15 cellular contexts compared by ENCODE assay signal in genomic region chr10:81068446-81068845, GRCh38.
"Had no signal": no experiment of that assay in that cellular context is flagged by ENCODE, and none has a peak within 500 bp of the region (broad histone marks: within the 10 kb centered on the region; RNA-seq: fewer than 3 reads in every experiment).

No MANE protein-coding gene starts in this region.

- H3K27me3 Mint-ChIP-seq: type B pancreatic cell had no signal

- H3K9me3 Mint-ChIP-seq: type B pancreatic cell had no signal

- H3K9ac ChIP-seq: parathyroid adenoma had no signal

- H3K36me3 ChIP-seq: gastrocnemius medialis, heart right ventricle, sigmoid colon, suprapubic skin, thyroid gland had no signal

- H3K4me1 Mint-ChIP-seq: natural killer cell had no signal

- H2AFZ ChIP-seq: parathyroid adenoma had no signal

- H3K27ac ChIP-seq: gastrocnemius medialis, heart right ventricle, parathyroid adenoma, psoas muscle, sigmoid colon, skin epidermis, suprapubic skin, thyroid gland had no signal

- H3K9me3 ChIP-seq: gastrocnemius medialis, heart right ventricle, psoas muscle, sigmoid colon, suprapubic skin, thyroid gland had no signal

- H3K79me2 ChIP-seq: parathyroid adenoma had no signal

- H3K36me3 Mint-ChIP-seq: natural killer cell, type B pancreatic cell had no signal

- H3K27me3 ChIP-seq: gastrocnemius medialis, heart right ventricle, sigmoid colon, suprapubic skin, thyroid gland had no signal

- H3K4me3 ChIP-seq: gastrocnemius medialis, heart right ventricle, psoas muscle, sigmoid colon, skin epidermis, suprapubic skin, thyroid gland had no signal

- H3K4me3 Mint-ChIP-seq: natural killer cell, type B pancreatic cell had no signal

- DNase-seq: cortex of kidney; effector memory CD4-positive, alpha-beta T cell; gastrocnemius medialis; heart right ventricle; islet precursor cell; natural killer cell; psoas muscle; sigmoid colon; stimulated activated CD4-positive, alpha-beta T cell treated with anti-CD3 and anti-CD28 coated beads, Interleukin-2, amount 100 ng/mL, for 24 hours; stimulated activated naive CD4-positive, alpha-beta T cell treated with Interleukin-2 at 50 U/mL for 16 hours; thyroid gland had no signal

- H3K27ac Mint-ChIP-seq: natural killer cell, type B pancreatic cell had no signal

- H3K4me1 ChIP-seq: gastrocnemius medialis, heart right ventricle, parathyroid adenoma, psoas muscle, sigmoid colon, suprapubic skin, thyroid gland had no signal
